In genomic region chr4:11428161-11428700, GRCh38 we compare ENCODE assay signal across 8 cellular contexts. TPM values are rescaled to one million over a fixed set of nuclear protein-coding genes. Genes with fewer than 3 reads are reported as not detected.
DNase-seq lines count a peak whose midpoint lies in the region; ATAC-seq and TF ChIP-seq lines count a peak whose summit lies in the region.

No MANE protein-coding gene starts in this region.

- TF ChIP-seq CTCF in LNCaP clone FGC (IDR thresholded peaks at IDR 0.05; ENCODE audit: control insufficient read depth, extremely low read depth, insufficient read depth): no peak

- H3K27ac Mint-ChIP-seq in activated CD8-positive, alpha-beta memory T cell treated with anti-CD3 and anti-CD28 coated beads, Interleukin-2, amount 10 ng/mL, durations not matched to agents 7 days and 5 days: no peak overlapping the region
- peak overlapping the region; percentile 85 for H3K27ac Mint-ChIP-seq in dendritic cell treated with granulocyte-macrophage colony-stimulating factor and Interleukin-4, amounts not matched to agents 40 ng/mL and 50 ng/mL, for 4 days
- peak overlapping the region in 1 of 9 donors; percentile 25 for H3K27ac Mint-ChIP-seq in naive thymus-derived CD4-positive, alpha-beta T cell

- H3K4me1 ChIP-seq in naive thymus-derived CD4-positive, alpha-beta T cell (ENCODE audit: control insufficient read depth in 2 of 2, insufficient read depth in 2 of 2, low read length in 2 of 2): peaks cover 0 to 8% of the 10 kb centered on the region in 2 donors

- intact Hi-C loops in dendritic cell treated with granulocyte-macrophage colony-stimulating factor and Interleukin-4, amounts not matched to agents 40 ng/mL and 50 ng/mL, for 4 days (cut with micrococcal nuclease): loop anchor here (10.0 kb wide), 1 partner anchor 873 kb away; no protein-coding TSS in a partner anchor
- intact Hi-C loops in naive thymus-derived CD4-positive, alpha-beta T cell (cut with micrococcal nuclease): loop anchor here in 1 of 2 donors (10.0 kb wide), 2 partner anchors 873 to 1207 kb away; no protein-coding TSS in a partner anchor

- H3K27me3 Mint-ChIP-seq in activated CD8-positive, alpha-beta memory T cell treated with anti-CD3 and anti-CD28 coated beads, Interleukin-2, amount 10 ng/mL, durations not matched to agents 7 days and 5 days: peaks cover 73% of the 10 kb centered on the region
- peaks cover 55% of the 10 kb centered on the region for H3K27me3 Mint-ChIP-seq in dendritic cell treated with granulocyte-macrophage colony-stimulating factor and Interleukin-4, amounts not matched to agents 40 ng/mL and 50 ng/mL, for 4 days
- H3K27me3 Mint-ChIP-seq in naive thymus-derived CD4-positive, alpha-beta T cell: peaks cover 18 to 67% (median 32%) of the 10 kb centered on the region in 5 donors

- H3K36me3 Mint-ChIP-seq in activated CD8-positive, alpha-beta memory T cell treated with anti-CD3 and anti-CD28 coated beads, Interleukin-2, amount 10 ng/mL, durations not matched to agents 7 days and 5 days: no peaks in the 10 kb centered on the region
- H3K36me3 Mint-ChIP-seq in dendritic cell treated with granulocyte-macrophage colony-stimulating factor and Interleukin-4, amounts not matched to agents 40 ng/mL and 50 ng/mL, for 4 days (ENCODE audit: low read depth): peaks cover 12% of the 10 kb centered on the region
- no peaks in the 10 kb centered on the region for H3K36me3 Mint-ChIP-seq in naive thymus-derived CD4-positive, alpha-beta T cell

- H3K36me3 ChIP-seq in naive thymus-derived CD4-positive, alpha-beta T cell (ENCODE audit: control insufficient read depth in 2 of 3, insufficient read depth in 3 of 3, low read length in 3 of 3): no peaks in the 10 kb centered on the region

- POLR2A ChIA-PET in naive thymus-derived CD4-positive, alpha-beta T cell (lab: Charles Lee): no interaction called here

- no peak for DNase-seq in activated CD8-positive, alpha-beta memory T cell treated with anti-CD3 and anti-CD28 coated beads, Interleukin-2, amount 10 ng/mL, durations not matched to agents 7 days and 5 days
- DNase-seq in activated CD8-positive, alpha-beta memory T cell treated with anti-CD3 and anti-CD28 coated beads, Interleukin-2, amount 50 U/mL, for 4 hours: no peak
- DNase-seq in LNCaP clone FGC (ENCODE audit: low read depth): no peak
- DNase-seq in naive thymus-derived CD4-positive, alpha-beta T cell: no peak
- no peak for DNase-seq in ureter (ENCODE audit: low spot score)
- DNase-seq in GF-D8 (lab: John Stamatoyannopoulos, UW): no peak
- no peak for DNase-seq in NCI-H1930 (lab: John Stamatoyannopoulos, UW)

- no peaks in the 10 kb centered on the region for H3K9me3 Mint-ChIP-seq in activated CD8-positive, alpha-beta memory T cell treated with anti-CD3 and anti-CD28 coated beads, Interleukin-2, amount 10 ng/mL, durations not matched to agents 7 days and 5 days (ENCODE audit: low read depth)
- H3K9me3 Mint-ChIP-seq in dendritic cell treated with granulocyte-macrophage colony-stimulating factor and Interleukin-4, amounts not matched to agents 40 ng/mL and 50 ng/mL, for 4 days: no peaks in the 10 kb centered on the region
- H3K9me3 Mint-ChIP-seq in naive thymus-derived CD4-positive, alpha-beta T cell: no peaks in the 10 kb centered on the region

- H3K27me3 ChIP-seq in naive thymus-derived CD4-positive, alpha-beta T cell (ENCODE audit: control insufficient read depth in 2 of 2, insufficient read depth in 2 of 2, low read length in 2 of 2): no peaks in the 10 kb centered on the region

- H3K9me3 ChIP-seq in naive thymus-derived CD4-positive, alpha-beta T cell (ENCODE audit: control insufficient read depth in 2 of 3, low read length in 3 of 3): no peaks in the 10 kb centered on the region

- H3K4me3 Mint-ChIP-seq in activated CD8-positive, alpha-beta memory T cell treated with anti-CD3 and anti-CD28 coated beads, Interleukin-2, amount 10 ng/mL, durations not matched to agents 7 days and 5 days: peak overlapping the region; percentile 62
- peak overlapping the region; percentile 76 for H3K4me3 Mint-ChIP-seq in dendritic cell treated with granulocyte-macrophage colony-stimulating factor and Interleukin-4, amounts not matched to agents 40 ng/mL and 50 ng/mL, for 4 days
- H3K4me3 Mint-ChIP-seq in naive thymus-derived CD4-positive, alpha-beta T cell: peak overlapping the region; percentile 57 to 84 (median 72)

- peak; percentile 28 for ATAC-seq in activated CD8-positive, alpha-beta memory T cell treated with anti-CD3 and anti-CD28 coated beads, Interleukin-2, amount 10 ng/mL, durations not matched to agents 7 days and 5 days
- peak; percentile 10 for ATAC-seq in naive thymus-derived CD4-positive, alpha-beta T cell

- CTCF ChIA-PET in activated CD8-positive, alpha-beta memory T cell treated with anti-CD3 and anti-CD28 coated beads, Interleukin-2, amount 10 ng/mL, durations not matched to agents 7 days and 5 days (lab: Charles Lee): no interaction called here
- CTCF ChIA-PET in naive thymus-derived CD4-positive, alpha-beta T cell (lab: Charles Lee): no interaction called here

- H3K27ac ChIP-seq in naive thymus-derived CD4-positive, alpha-beta T cell (ENCODE audit: low read depth, low read length): no peak overlapping the region

- H3K4me3 ChIP-seq in LNCaP clone FGC (ENCODE audit: low read depth, low read length): peak overlapping the region; percentile 72
- H3K4me3 ChIP-seq in naive thymus-derived CD4-positive, alpha-beta T cell (ENCODE audit: low read length): peak overlapping the region; percentile 24

- peaks cover 15% of the 10 kb centered on the region for H3K4me1 Mint-ChIP-seq in activated CD8-positive, alpha-beta memory T cell treated with anti-CD3 and anti-CD28 coated beads, Interleukin-2, amount 10 ng/mL, durations not matched to agents 7 days and 5 days
- peaks cover 23% of the 10 kb centered on the region for H3K4me1 Mint-ChIP-seq in dendritic cell treated with granulocyte-macrophage colony-stimulating factor and Interleukin-4, amounts not matched to agents 40 ng/mL and 50 ng/mL, for 4 days (ENCODE audit: low read depth)
- peaks cover 8 to 23% (median 14%) of the 10 kb centered on the region in 7 donors for H3K4me1 Mint-ChIP-seq in naive thymus-derived CD4-positive, alpha-beta T cell

RNA-seq across cellular contexts. Expression of gene HS3ST1, which starts 0.5 kb away (rescaled TPM):
- under 1 TPM in 1 of 2 experiments, not detected in 1; 0.19 TPM for total RNA-seq in activated CD8-positive, alpha-beta memory T cell treated with anti-CD3 and anti-CD28 coated beads, Interleukin-2, amount 10 ng/mL, durations not matched to agents 7 days and 5 days
- under 1 TPM in 4 of 5 experiments, not detected in 1; 0.32 to 0.95 (median 0.63) TPM for total RNA-seq in naive thymus-derived CD4-positive, alpha-beta T cell
- not detected for polyA plus RNA-seq in naive thymus-derived CD4-positive, alpha-beta T cell
- 9.8 TPM for total RNA-seq in ureter
